ENCODE assay signal across 7 cellular contexts in genomic region chr12:6340745-6341438, GRCh38. TPM values are rescaled to one million over a fixed set of nuclear protein-coding genes. Genes with fewer than 3 reads are reported as not detected.
DNase-seq lines count a peak whose midpoint lies in the region; ATAC-seq and TF ChIP-seq lines count a peak whose summit lies in the region.
"Had no signal": no experiment of that assay in that cellular context is flagged by ENCODE, and none has a peak within 500 bp of the region (broad histone marks: within the 10 kb centered on the region; RNA-seq: fewer than 3 reads in every experiment).

No MANE protein-coding gene starts in this region.

- H2AFZ ChIP-seq in KMS-11 (ENCODE audit: low read depth), result peak overlapping the region; percentile 99; the same call in 1 of the 2 replicates

- H3K27ac ChIP-seq in KMS-11 (no peak overlapping the region; the same call in 1 of the 2 replicates), skeletal muscle tissue (ENCODE audit: low read depth, low read length) (peak overlapping the region; percentile 98)

- H3K9ac ChIP-seq in KMS-11, result peak overlapping the region; percentile 81
- H3K9ac ChIP-seq in skeletal muscle tissue (ENCODE audit: low read depth in 1 of 3, low read length in 3 of 3), result peak overlapping the region; percentile 99 to 100 (median 100)

- TF ChIP-seq CTCF in KMS-11 (conservative IDR thresholded peaks at IDR 0.05; ENCODE audit: low read depth, low read length), result no peak
- no peak for TF ChIP-seq CTCF in epithelial cell of proximal tubule (conservative IDR thresholded peaks at IDR 0.05; ENCODE audit: low read depth, low read length)

- no peaks in the 10 kb centered on the region for H4K20me1 ChIP-seq in KMS-11 (ENCODE audit: insufficient read depth)

- peak overlapping the region; percentile 54 for H3K4me3 ChIP-seq in KMS-11 (IDR thresholded peaks at IDR 0.05; ENCODE audit: insufficient read depth, low read depth, low read length)
- peak overlapping the region; percentile 95 for H3K4me3 ChIP-seq in epithelial cell of proximal tubule (ENCODE audit: low read depth, low read length)
- H3K4me3 ChIP-seq in skeletal muscle tissue (ENCODE audit: low read length in 3 of 3), result peak overlapping the region; percentile 96 to 97 (median 97)

- H3K27me3 ChIP-seq in KMS-11 (ENCODE audit: insufficient read depth, low read depth) (no peaks in the 10 kb centered on the region), skeletal muscle tissue (ENCODE audit: control insufficient read depth in 3 of 3, insufficient read depth in 3 of 3, low read length in 3 of 3) (no peaks in the 10 kb centered on the region)

- ATAC-seq in GM19035 (IDR thresholded peaks at IDR 0.05; ENCODE audit: unreplicated experiment), result no peak

- H3K4me1 ChIP-seq in KMS-11 (ENCODE audit: low read depth, poor library complexity, severe bottlenecking), result peaks cover 33% of the 10 kb centered on the region
- H3K4me1 ChIP-seq in skeletal muscle tissue (ENCODE audit: control insufficient read depth in 3 of 3, insufficient read depth in 3 of 3, low read length in 3 of 3), result peaks cover 65 to 80% (median 70%) of the 10 kb centered on the region in 3 donors

- no peaks in the 10 kb centered on the region for H3K36me3 ChIP-seq in KMS-11 (ENCODE audit: insufficient read depth)
- H3K36me3 ChIP-seq in skeletal muscle tissue (ENCODE audit: control insufficient read depth in 3 of 3, insufficient read depth in 3 of 3, low read length in 3 of 3), result peaks cover 0 to 4% (median 0%) of the 10 kb centered on the region in 3 donors

- H3K79me2 ChIP-seq in KMS-11 (ENCODE audit: insufficient read depth, low read depth), result no peaks in the 10 kb centered on the region; the same call in 1 of the 2 replicates

- DNase-seq in epithelial cell of proximal tubule (ENCODE audit: low read depth) (no peak), activated gamma-delta T cell treated with Interleukin-2 at 50 U/mL for 16 hours (no peak), midbrain (lab: John Stamatoyannopoulos, UW) (no peak)

- H3K4me2 ChIP-seq in KMS-11, result peak overlapping the region; percentile 98

- H3K9me3 ChIP-seq in skeletal muscle tissue (ENCODE audit: control insufficient read depth in 3 of 3, low read length in 3 of 3), result no peaks in the 10 kb centered on the region

RNA-seq across cellular contexts. Expression of gene TNFRSF1A, which starts 1.0 kb away (rescaled TPM):
- total RNA-seq in epithelial cell of proximal tubule (163 and 186 TPM in 2 replicates), skeletal muscle tissue (47.5 TPM)

RNA-seq across cellular contexts. Expression of gene PLEKHG6, which starts 30.4 kb away (rescaled TPM):
- total RNA-seq in epithelial cell of proximal tubule (3.5 and 9.6 TPM in 2 replicates), skeletal muscle tissue (0.52 TPM)
- total RNA-seq: activated CD8-positive, alpha-beta memory T cell treated with anti-CD3 and anti-CD28 coated beads for 36 hours had no signal

RNA-seq across cellular contexts. Expression of gene SCNN1A, which starts 34.5 kb away (rescaled TPM):
- total RNA-seq in epithelial cell of proximal tubule (15.6 and 52.2 TPM in 2 replicates), skeletal muscle tissue (not detected)

RNA-seq across cellular contexts. Expression of gene LTBR, which starts 43.1 kb away (rescaled TPM):
- total RNA-seq in epithelial cell of proximal tubule (108 and 152 TPM in 2 replicates), skeletal muscle tissue (11.0 TPM)

Comparison
In these comparisons a context has a peak if more than half of its experiments do, and no peak if none do; other contexts are left out.
1. RNA of gene SCNN1A, which starts 34.5 kb away (total RNA-seq): 15.6 to 52.2 TPM in epithelial cell of proximal tubule; not detected in skeletal muscle tissue (single experiment); every median in the first group is over 10 times any median in the second.
2. Peak in every context shown above with its lines, with median percentiles within 50 percentile points of each other: H3K4me3 ChIP-seq.